Comparison of ENCODE assay signal across 11 cellular contexts in the genomic region with DNA sequence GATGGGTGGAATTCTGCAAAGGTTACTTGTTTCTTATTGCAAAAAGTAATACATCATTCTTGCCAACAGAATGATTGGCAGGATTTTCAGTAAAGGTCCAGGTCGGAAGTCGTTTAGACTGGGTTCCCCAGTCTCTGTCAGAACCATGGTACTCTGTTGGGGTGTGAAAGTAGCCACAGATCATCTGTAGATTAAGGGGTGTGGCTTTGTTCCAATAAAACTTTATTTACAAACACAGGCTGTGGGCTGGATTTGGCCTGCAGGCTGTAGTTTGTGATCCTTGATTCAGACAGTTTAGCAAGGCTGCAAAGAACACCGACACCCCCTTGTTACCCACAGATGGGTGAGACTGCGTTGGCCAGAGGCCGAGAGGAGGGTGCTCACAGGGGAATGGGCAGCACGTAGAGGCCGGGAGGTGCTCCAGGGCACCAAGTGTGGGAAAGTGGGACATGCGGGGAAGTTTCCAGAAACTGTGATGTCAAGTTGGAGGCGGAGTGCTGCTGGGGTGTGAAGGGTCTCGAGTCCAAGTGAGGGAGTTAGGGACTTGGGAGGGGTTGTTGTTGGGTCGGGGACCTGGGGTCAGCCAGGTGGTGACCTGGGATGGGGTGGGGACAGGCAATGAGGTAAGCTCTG. TPM values are rescaled to one million over a fixed set of nuclear protein-coding genes. Genes with fewer than 3 reads are reported as not detected.
"Had no signal": no experiment of that assay in that cellular context is flagged by ENCODE, and none has a peak within 500 bp of the region (broad histone marks: within the 10 kb centered on the region; RNA-seq: fewer than 3 reads in every experiment).

No MANE protein-coding gene starts in this region.

RNA-seq across cellular contexts. Expression of gene C16orf89, which starts 18.5 kb away (rescaled TPM):
- total RNA-seq: activated CD4-positive, alpha-beta memory T cell treated with anti-CD3 and anti-CD28 coated beads, Interleukin-2, amount 10 ng/mL, durations not matched to agents 7 days and 5 days; activated CD4-positive, alpha-beta T cell treated with anti-CD3 and anti-CD28 coated beads for 36 hours; activated naive CD8-positive, alpha-beta T cell treated with anti-CD3 and anti-CD28 coated beads, Interleukin-2, amount 10 ng/mL, durations not matched to agents 7 days and 5 days; activated T-cell treated with anti-CD3 and anti-CD28 coated beads, Interleukin-2, amount 50 U/mL, for 72 hours; activated T-helper 17 cell treated with anti-CD3 and anti-CD28 coated beads, Interleukin-2, amount 50 U/mL, for 72 hours; astrocyte; LHCN-M2; NCI-H460; RPMI7951; SJCRH30; T-helper 1 cell treated with Interleukin-12 subunit alpha and Interleukin-12 subunit beta and Interleukin-4 antibody, amounts not matched to agents 30 ng/mL and 1 ng/mL, for 36 hours had no signal
